In genomic region chr6:31794294-31794865, GRCh38 we compare ENCODE assay signal across 6 cellular contexts. TPM values are rescaled to one million over a fixed set of nuclear protein-coding genes. Genes with fewer than 3 reads are reported as not detected.
A peak's percentile ranks its signal among the peaks of the same experiment; 100 is the strongest.
DNase-seq lines count a peak whose midpoint lies in the region; ATAC-seq lines count a peak whose summit lies in the region.

No MANE protein-coding gene starts in this region.

- H3K27me3 ChIP-seq in mesendoderm (ENCODE audit: insufficient read depth, low read length, poor library complexity), result no peaks in the 10 kb centered on the region

- H4K5ac ChIP-seq in mesendoderm (ENCODE audit: low read length), result no peak overlapping the region

- no peaks in the 10 kb centered on the region for H3K27me3 Mint-ChIP-seq in activated naive CD8-positive, alpha-beta T cell treated with anti-CD3 and anti-CD28 coated beads for 36 hours

- H3K9ac ChIP-seq in mesendoderm (ENCODE audit: low read length), result peak overlapping the region; percentile 100

- no peak overlapping the region for H4K8ac ChIP-seq in mesendoderm (ENCODE audit: low read depth, low read length)

- H2AK5ac ChIP-seq in mesendoderm (ENCODE audit: low read length), result peak overlapping the region; percentile 92

- peaks cover 42% of the 10 kb centered on the region for H3K4me1 Mint-ChIP-seq in activated naive CD8-positive, alpha-beta T cell treated with anti-CD3 and anti-CD28 coated beads for 36 hours

- H3K56ac ChIP-seq in mesendoderm (ENCODE audit: low read length), result peak overlapping the region; percentile 99

- H3K79me2 ChIP-seq in mesendoderm (ENCODE audit: control insufficient read depth, insufficient read depth, low read length), result peaks cover 22% of the 10 kb centered on the region

- WGBS in mesendoderm (ENCODE audit: extremely low coverage, insufficient coverage, low lambda C conversion rate), result no CpG with 5 or more reads among the region's 7 CpGs

- DNase-seq in NCI-H2171 treated with DMSO at 0.1 percent for 48 hours (lab: John Stamatoyannopoulos, UW), result peak; percentile 49
- DNase-seq in NCI-H2171 (lab: John Stamatoyannopoulos, UW), result no peak
- no peak for DNase-seq in activated naive CD8-positive, alpha-beta T cell treated with anti-CD3 and anti-CD28 coated beads for 36 hours
- no peak for DNase-seq in mesendoderm
- DNase-seq in NCI-H1048 (lab: John Stamatoyannopoulos, UW), result no peak
- DNase-seq in left colon, result no peak

- intact Hi-C loops in left colon (cut with DNase I, micrococcal nuclease), result no loop called here

- peak overlapping the region; percentile 11 for H3K23ac ChIP-seq in mesendoderm (ENCODE audit: low read length)

- peak overlapping the region; percentile 20 for H3K18ac ChIP-seq in mesendoderm (ENCODE audit: low read length)

- peak overlapping the region; percentile 81 for H3K4me3 Mint-ChIP-seq in activated naive CD8-positive, alpha-beta T cell treated with anti-CD3 and anti-CD28 coated beads for 36 hours

- peaks cover 2% of the 10 kb centered on the region for H3K4me1 ChIP-seq in mesendoderm (ENCODE audit: control insufficient read depth, low read depth, low read length)

- H2BK15ac ChIP-seq in mesendoderm (replicated peaks; ENCODE audit: low read depth), result no peak overlapping the region

- H3K27ac ChIP-seq in mesendoderm (ENCODE audit: low read depth, low read length), result no peak overlapping the region

- no peak overlapping the region for H2BK120ac ChIP-seq in mesendoderm (ENCODE audit: low read depth, low read length)

- peak overlapping the region; percentile 67 for H3K27ac Mint-ChIP-seq in activated naive CD8-positive, alpha-beta T cell treated with anti-CD3 and anti-CD28 coated beads for 36 hours

- no peak overlapping the region for H2BK5ac ChIP-seq in mesendoderm (ENCODE audit: low read length)

- H3K4me2 ChIP-seq in mesendoderm (ENCODE audit: low read length), result peak overlapping the region; percentile 94

- peak overlapping the region; percentile 98 for H3K4ac ChIP-seq in mesendoderm (ENCODE audit: low read depth, low read length)

- ATAC-seq in left colon, result no peak

- H3K9me3 Mint-ChIP-seq in activated naive CD8-positive, alpha-beta T cell treated with anti-CD3 and anti-CD28 coated beads for 36 hours, result no peaks in the 10 kb centered on the region

- peak overlapping the region; percentile 98 for H3K4me3 ChIP-seq in mesendoderm (ENCODE audit: low read length)

- H3K36me3 Mint-ChIP-seq in activated naive CD8-positive, alpha-beta T cell treated with anti-CD3 and anti-CD28 coated beads for 36 hours, result peaks cover 30% of the 10 kb centered on the region

- peaks cover 10% of the 10 kb centered on the region for H3K79me1 ChIP-seq in mesendoderm (ENCODE audit: low read length)

- peaks cover 5% of the 10 kb centered on the region for H3K36me3 ChIP-seq in mesendoderm (ENCODE audit: control insufficient read depth, insufficient read depth, low read length)

RNA-seq across cellular contexts. Expression of gene VARS1, which starts 1.2 kb away (rescaled TPM):
- 100 to 1,000 TPM; 176 to 181 TPM for total RNA-seq in activated naive CD8-positive, alpha-beta T cell treated with anti-CD3 and anti-CD28 coated beads for 36 hours
- 63.4 TPM for polyA plus RNA-seq in mesendoderm (2013, experiment 1 of 2)
- polyA plus RNA-seq in mesendoderm (2013, experiment 2 of 2), result 64.0 TPM
- 10 to 100 TPM; 35.3 to 58.1 TPM for total RNA-seq in left colon

RNA-seq across cellular contexts. Expression of gene LSM2, which starts 12.4 kb away (rescaled TPM):
- 100 to 1,000 TPM; 145 TPM for total RNA-seq in activated naive CD8-positive, alpha-beta T cell treated with anti-CD3 and anti-CD28 coated beads for 36 hours
- polyA plus RNA-seq in mesendoderm (2013, experiment 1 of 2), result 153 TPM
- 155 TPM for polyA plus RNA-seq in mesendoderm (2013, experiment 2 of 2)
- total RNA-seq in left colon, result 10 to 100 TPM; 33.0 to 33.5 TPM

RNA-seq across cellular contexts. Expression of gene VWA7, which starts 17.3 kb away (rescaled TPM):
- 1 to 10 TPM; 1.6 to 1.7 TPM for total RNA-seq in activated naive CD8-positive, alpha-beta T cell treated with anti-CD3 and anti-CD28 coated beads for 36 hours
- 0.58 TPM for polyA plus RNA-seq in mesendoderm (2013, experiment 1 of 2)
- 0.53 TPM for polyA plus RNA-seq in mesendoderm (2013, experiment 2 of 2)
- 10 to 100 TPM; 11.4 to 11.8 TPM for total RNA-seq in left colon

RNA-seq across cellular contexts. Expression of gene HSPA1L, which starts 20.7 kb away (rescaled TPM):
- total RNA-seq in activated naive CD8-positive, alpha-beta T cell treated with anti-CD3 and anti-CD28 coated beads for 36 hours, result 1 to 10 TPM; 1.2 to 1.5 TPM
- polyA plus RNA-seq in mesendoderm (2013, experiment 1 of 2), result 0.83 TPM
- 0.98 TPM for polyA plus RNA-seq in mesendoderm (2013, experiment 2 of 2)
- total RNA-seq in left colon, result 1 to 10 TPM in 1 of 2 donors, under 1 TPM in 1; 0.89 to 1.1 TPM

RNA-seq across cellular contexts. Expression of gene HSPA1A, which starts 21.0 kb away (rescaled TPM):
- 10 to 100 TPM; 24.3 to 24.8 TPM for total RNA-seq in activated naive CD8-positive, alpha-beta T cell treated with anti-CD3 and anti-CD28 coated beads for 36 hours
- 37.1 TPM for polyA plus RNA-seq in mesendoderm (2013, experiment 1 of 2)
- 40.9 TPM for polyA plus RNA-seq in mesendoderm (2013, experiment 2 of 2)
- total RNA-seq in left colon, result 100 to 1,000 TPM; 124 to 136 TPM

Comparison
In these comparisons a context has a peak if more than half of its experiments do, and no peak if none do; other contexts are left out.
1. RNA of gene LSM2, which starts 12.4 kb away (total RNA-seq): 145 TPM in activated naive CD8-positive, alpha-beta T cell treated with anti-CD3 and anti-CD28 coated beads for 36 hours; 33.0 to 33.5 TPM in left colon; every median in the first group is over 4 times any median in the second.
2. RNA of gene VWA7, which starts 17.3 kb away (total RNA-seq): 11.4 to 11.8 TPM in left colon; 1.6 to 1.7 TPM in activated naive CD8-positive, alpha-beta T cell treated with anti-CD3 and anti-CD28 coated beads for 36 hours; every median in the first group is over 4 times any median in the second.